2 cellular contexts compared by ENCODE assay signal in the genomic region with DNA sequence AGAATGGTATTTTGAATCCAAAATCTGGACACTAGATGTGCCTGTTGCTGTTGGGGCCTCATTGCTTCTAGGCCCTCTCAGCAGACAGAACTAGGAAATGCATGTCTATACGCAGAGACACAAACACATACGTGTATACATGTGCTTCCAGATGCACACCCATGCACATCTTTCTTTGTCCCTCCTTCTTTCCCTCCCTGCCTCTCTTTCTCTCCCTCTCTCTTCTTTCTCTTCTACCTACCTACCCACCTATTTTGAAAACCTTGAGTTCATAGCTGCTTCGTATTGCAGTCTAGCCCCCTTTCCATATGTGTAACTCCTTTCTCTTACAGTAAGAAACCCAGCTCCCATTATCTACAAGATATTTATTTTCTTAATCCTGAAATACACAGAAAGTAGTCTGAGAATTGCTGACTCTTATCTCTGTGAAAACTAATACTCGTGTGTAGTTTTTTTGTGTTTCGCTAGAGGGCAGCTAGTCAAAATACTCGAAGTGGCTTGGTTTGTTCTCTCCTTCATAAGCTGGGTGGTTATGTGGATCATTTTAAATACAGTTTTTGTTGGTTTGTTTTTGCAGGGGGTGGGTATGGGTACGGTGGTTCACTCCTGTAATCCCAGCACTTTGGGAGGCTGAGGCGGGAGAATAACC.
A peak's percentile ranks its signal among the peaks of the same experiment; 100 is the strongest.
TF ChIP-seq lines count a peak whose summit lies in the region.

No MANE protein-coding gene starts in this region.

TF ChIP-seq in IMR-90, 13 proteins besides CTCF, POLR2A, EP300 and RAD21:
- TF ChIP-seq MAZ (IDR thresholded peaks at IDR 0.05; ENCODE audit: borderline replicate concordance, low read depth, low read length) (no peak), MAFK (IDR thresholded peaks at IDR 0.05; ENCODE audit: low read depth, low read length) (peak; percentile 50; the same call in 1 of the 2 replicates)
TF ChIP-seq in IMR-90: peak in this region for 1.

TF ChIP-seq in HepG2, 621 proteins besides CTCF, POLR2A, EP300 and RAD21:
- TF ChIP-seq SAP130 (CRISPR knock-in tag; IDR thresholded peaks at IDR 0.05; ENCODE audit: low read depth), result no peak
- TF ChIP-seq, protein P1, sequence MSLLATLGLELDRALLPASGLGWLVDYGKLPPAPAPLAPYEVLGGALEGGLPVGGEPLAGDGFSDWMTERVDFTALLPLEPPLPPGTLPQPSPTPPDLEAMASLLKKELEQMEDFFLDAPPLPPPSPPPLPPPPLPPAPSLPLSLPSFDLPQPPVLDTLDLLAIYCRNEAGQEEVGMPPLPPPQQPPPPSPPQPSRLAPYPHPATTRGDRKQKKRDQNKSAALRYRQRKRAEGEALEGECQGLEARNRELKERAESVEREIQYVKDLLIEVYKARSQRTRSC (CRISPR knock-in tag; IDR thresholded peaks at IDR 0.05; ENCODE audit: low read depth), result no peak
- peak; percentile 13; the same call in 1 of the 2 replicates for TF ChIP-seq STAG1 (CRISPR knock-in tag; IDR thresholded peaks at IDR 0.05)
- TF ChIP-seq ELK4 (CRISPR knock-in tag; IDR thresholded peaks at IDR 0.05; ENCODE audit: borderline replicate concordance), result no peak
- no peak for TF ChIP-seq NFKBIZ (CRISPR knock-in tag; IDR thresholded peaks at IDR 0.05)
- TF ChIP-seq SKI (IDR thresholded peaks at IDR 0.05; ENCODE audit: partially characterized antibody), result no peak
- no peak for TF ChIP-seq KAT2B (IDR thresholded peaks at IDR 0.05; ENCODE audit: borderline replicate concordance, low read depth, low read length)
- TF ChIP-seq, protein P2, sequence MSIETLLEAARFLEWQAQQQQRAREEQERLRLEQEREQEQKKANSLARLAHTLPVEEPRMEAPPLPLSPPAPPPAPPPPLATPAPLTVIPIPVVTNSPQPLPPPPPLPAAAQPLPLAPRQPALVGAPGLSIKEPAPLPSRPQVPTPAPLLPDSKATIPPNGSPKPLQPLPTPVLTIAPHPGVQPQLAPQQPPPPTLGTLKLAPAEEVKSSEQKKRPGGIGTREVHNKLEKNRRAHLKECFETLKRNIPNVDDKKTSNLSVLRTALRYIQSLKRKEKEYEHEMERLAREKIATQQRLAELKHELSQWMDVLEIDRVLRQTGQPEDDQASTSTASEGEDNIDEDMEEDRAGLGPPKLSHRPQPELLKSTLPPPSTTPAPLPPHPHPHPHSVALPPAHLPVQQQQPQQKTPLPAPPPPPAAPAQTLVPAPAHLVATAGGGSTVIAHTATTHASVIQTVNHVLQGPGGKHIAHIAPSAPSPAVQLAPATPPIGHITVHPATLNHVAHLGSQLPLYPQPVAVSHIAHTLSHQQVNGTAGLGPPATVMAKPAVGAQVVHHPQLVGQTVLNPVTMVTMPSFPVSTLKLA (IDR thresholded peaks at IDR 0.05), result peak; percentile 30; the same call in 1 of the 2 replicates
- TF ChIP-seq HNF4G (IDR thresholded peaks at IDR 0.05; ENCODE audit: borderline replicate concordance, low read depth, low read length), result no peak
- TF ChIP-seq HNF4G (CRISPR knock-in tag; IDR thresholded peaks at IDR 0.05; ENCODE audit: borderline replicate concordance, low read depth), result no peak
- no peak for TF ChIP-seq ZNF768 (CRISPR knock-in tag; IDR thresholded peaks at IDR 0.05)
- peak; percentile 60 to 70 for TF ChIP-seq MAFK (conservative IDR thresholded peaks at IDR 0.05 in 1 of 2, IDR thresholded peaks at IDR 0.05 in 1 of 2; ENCODE audit: low read length in 2 of 2)
- TF ChIP-seq SALL1 (CRISPR knock-in tag; IDR thresholded peaks at IDR 0.05), result no peak
- TF ChIP-seq FOXJ3 (CRISPR knock-in tag; IDR thresholded peaks at IDR 0.05; ENCODE audit: borderline replicate concordance), result no peak
- TF ChIP-seq MLX (CRISPR knock-in tag; IDR thresholded peaks at IDR 0.05), result no peak
- TF ChIP-seq NR3C1 (CRISPR knock-in tag; IDR thresholded peaks at IDR 0.05), result no peak
- TF ChIP-seq CCDC6 (CRISPR knock-in tag; IDR thresholded peaks at IDR 0.05), result no peak
- TF ChIP-seq ZNF660 (CRISPR knock-in tag; IDR thresholded peaks at IDR 0.05; ENCODE audit: borderline replicate concordance, low read depth), result no peak
- TF ChIP-seq MAFF (IDR thresholded peaks at IDR 0.05; ENCODE audit: low read depth, low read length), result peak; percentile 57; the same call in 1 of the 2 replicates
- TF ChIP-seq, protein P3, sequence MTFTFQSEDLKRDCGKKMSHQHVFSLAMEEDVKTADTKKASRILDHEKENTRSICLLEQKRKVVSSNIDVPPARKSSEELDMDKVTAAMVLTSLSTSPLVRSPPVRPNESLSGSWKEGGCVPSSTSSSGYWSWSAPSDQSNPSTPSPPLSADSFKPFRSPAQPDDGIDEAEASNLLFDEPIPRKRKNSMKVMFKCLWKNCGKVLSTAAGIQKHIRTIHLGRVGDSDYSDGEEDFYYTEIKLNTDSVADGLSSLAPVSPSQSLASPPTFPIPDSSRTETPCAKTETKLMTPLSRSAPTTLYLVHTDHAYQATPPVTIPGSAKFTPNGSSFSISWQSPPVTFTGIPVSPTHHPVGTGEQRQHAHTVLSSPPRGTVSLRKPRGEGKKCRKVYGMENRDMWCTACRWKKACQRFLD (CRISPR knock-in tag; IDR thresholded peaks at IDR 0.05; ENCODE audit: borderline replicate concordance), result no peak
- TF ChIP-seq ZNF3 (CRISPR knock-in tag; IDR thresholded peaks at IDR 0.05), result no peak
- TF ChIP-seq, protein P4, sequence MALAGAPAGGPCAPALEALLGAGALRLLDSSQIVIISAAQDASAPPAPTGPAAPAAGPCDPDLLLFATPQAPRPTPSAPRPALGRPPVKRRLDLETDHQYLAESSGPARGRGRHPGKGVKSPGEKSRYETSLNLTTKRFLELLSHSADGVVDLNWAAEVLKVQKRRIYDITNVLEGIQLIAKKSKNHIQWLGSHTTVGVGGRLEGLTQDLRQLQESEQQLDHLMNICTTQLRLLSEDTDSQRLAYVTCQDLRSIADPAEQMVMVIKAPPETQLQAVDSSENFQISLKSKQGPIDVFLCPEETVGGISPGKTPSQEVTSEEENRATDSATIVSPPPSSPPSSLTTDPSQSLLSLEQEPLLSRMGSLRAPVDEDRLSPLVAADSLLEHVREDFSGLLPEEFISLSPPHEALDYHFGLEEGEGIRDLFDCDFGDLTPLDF (CRISPR knock-in tag; IDR thresholded peaks at IDR 0.05), result no peak
TF ChIP-seq in HepG2: peak in this region for 4.
